Comparison of ENCODE assay signal across 8 cellular contexts in genomic region chr3:119498188-119498987, GRCh38. TPM values are rescaled to one million over a fixed set of nuclear protein-coding genes. Genes with fewer than 3 reads are reported as not detected.
DNase-seq lines count a peak whose midpoint lies in the region; ATAC-seq, FAIRE-seq and TF ChIP-seq lines count a peak whose summit lies in the region.

A gene with protein sequence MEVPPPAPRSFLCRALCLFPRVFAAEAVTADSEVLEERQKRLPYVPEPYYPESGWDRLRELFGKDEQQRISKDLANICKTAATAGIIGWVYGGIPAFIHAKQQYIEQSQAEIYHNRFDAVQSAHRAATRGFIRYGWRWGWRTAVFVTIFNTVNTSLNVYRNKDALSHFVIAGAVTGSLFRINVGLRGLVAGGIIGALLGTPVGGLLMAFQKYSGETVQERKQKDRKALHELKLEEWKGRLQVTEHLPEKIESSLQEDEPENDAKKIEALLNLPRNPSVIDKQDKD (plus strand): TSS chr3:119498547. CDS start chr3:119498734, 187 bp downstream.

- no peaks in the 10 kb centered on the region for H3K9me3 Mint-ChIP-seq in Calu3 (ENCODE audit: low read depth, unreplicated experiment)

- peak; percentile 97 for DNase-seq in Calu3
- peak; percentile 98 for DNase-seq in activated CD8-positive, alpha-beta memory T cell treated with anti-CD3 and anti-CD28 coated beads, Interleukin-2, amount 50 U/mL, for 4 hours
- peak; percentile 96 to 97 for DNase-seq in stimulated activated CD8-positive, alpha-beta memory T cell treated with anti-CD3 and anti-CD28 coated beads, Interleukin-15, amount 100 ng/mL, for 4 hours (ENCODE audit: low read depth in 2 of 2)

- peaks cover 22% of the 10 kb centered on the region for H3K36me3 ChIP-seq in HUES64 (ENCODE audit: insufficient read depth, low read length)
- peaks cover 11% of the 10 kb centered on the region; the same call in 1 of the 2 replicates for H3K36me3 ChIP-seq in OCI-LY1 (ENCODE audit: insufficient read depth, low read length)
- H3K36me3 ChIP-seq in mesodermal cell (ENCODE audit: control insufficient read depth, insufficient read depth, low read length), result peaks cover 15% of the 10 kb centered on the region

- peak; percentile 97 for ATAC-seq in GM21447 (IDR thresholded peaks at IDR 0.05; ENCODE audit: unreplicated experiment)

- peak within 1 kb of the TSS; percentile 97 for H3K4me2 ChIP-seq in OCI-LY1 (ENCODE audit: low read length)

- H3K27me3 ChIP-seq in HUES64 (ENCODE audit: insufficient read depth, low read length), result no peaks in the 10 kb centered on the region
- no peaks in the 10 kb centered on the region for H3K27me3 ChIP-seq in OCI-LY1 (ENCODE audit: insufficient read depth, low read length)

- H3K9me2 ChIP-seq in OCI-LY1 (ENCODE audit: low read depth, low read length), result no peaks in the 10 kb centered on the region

- H3K27ac ChIP-seq in HUES64 (ENCODE audit: low read depth, low read length), result peak within 1 kb of the TSS; percentile 95
- peak within 1 kb of the TSS; percentile 51 for H3K27ac ChIP-seq in OCI-LY1 (ENCODE audit: low read depth, low read length, poor library complexity, severe bottlenecking)
- peak within 1 kb of the TSS; percentile 94 for H3K27ac ChIP-seq in mesodermal cell (ENCODE audit: low read depth, low read length, severe bottlenecking)

- peak; percentile 88 for FAIRE-seq in endometrium (lab: Jason Lieb, UNC)

- TSS peak; percentile 63 for BruUV-seq in Calu3 (replicated peaks; lab: Mats Ljungman, UMichigan)

- peak within 1 kb of the TSS; percentile 92 for H3K4me3 Mint-ChIP-seq in Calu3 (ENCODE audit: low read depth, unreplicated experiment)

- no peaks in the 10 kb centered on the region for H3K27me3 Mint-ChIP-seq in Calu3 (ENCODE audit: unreplicated experiment)

- WGBS in HUES64, result under 1% methylated on average over 57 of the region's 57 CpGs
- WGBS in mesodermal cell (ENCODE audit: insufficient coverage in 2 of 2), 2 experiments, result 1% methylated on average over 46 to 55 of the region's 57 CpGs

- peaks cover 10% of the 10 kb centered on the region for H3K4me1 Mint-ChIP-seq in Calu3 (ENCODE audit: low read depth, unreplicated experiment)

- peaks cover 13% of the 10 kb centered on the region for H3K4me1 ChIP-seq in HUES64 (ENCODE audit: insufficient read depth, low read length)
- H3K4me1 ChIP-seq in OCI-LY1 (ENCODE audit: insufficient read depth, low read length, severe bottlenecking), result peaks cover 31% of the 10 kb centered on the region
- peaks cover 8% of the 10 kb centered on the region for H3K4me1 ChIP-seq in mesodermal cell (ENCODE audit: control insufficient read depth, insufficient read depth, low read length, poor library complexity, severe bottlenecking)

- intact Hi-C loops in Calu3 (cut with micrococcal nuclease; ENCODE audit: unreplicated experiment), result no loop called here

- no peaks in the 10 kb centered on the region for H3K9me3 ChIP-seq in HUES64 (ENCODE audit: insufficient read depth, low read depth, low read length)
- no peaks in the 10 kb centered on the region for H3K9me3 ChIP-seq in OCI-LY1 (ENCODE audit: low read length)
- H3K9me3 ChIP-seq in mesodermal cell (ENCODE audit: control insufficient read depth, low read length), result no peaks in the 10 kb centered on the region

- no peak for TF ChIP-seq CTCF in Calu3 (IDR thresholded peaks at IDR 0.05; ENCODE audit: unreplicated experiment)
- no peak for TF ChIP-seq CTCF in OCI-LY1 (IDR thresholded peaks at IDR 0.05; ENCODE audit: low read length)

- peaks cover 23% of the 10 kb centered on the region for H3K79me2 ChIP-seq in OCI-LY1 (ENCODE audit: insufficient read depth, low read length)

- CTCF ChIA-PET in Calu3 (lab: Charles Lee), result interaction anchor here (0.5 to 1.4 kb wide), 9 partner anchors 13 to 224 kb away, joined by 3 to 6 read pairs (median 3); partner anchors contain the start of gene TMEM39A

- no peaks in the 10 kb centered on the region for H3F3A ChIP-seq in OCI-LY1 (ENCODE audit: insufficient read depth, low read length)

- no peaks in the 10 kb centered on the region for H4K20me1 ChIP-seq in OCI-LY1 (ENCODE audit: insufficient read depth, low read length)

- no peak within 1 kb of the TSS for H2AFZ ChIP-seq in OCI-LY1 (ENCODE audit: low read length)

- peak within 1 kb of the TSS; percentile 86 for H3K27ac Mint-ChIP-seq in Calu3 (ENCODE audit: unreplicated experiment)

- peaks cover 24% of the 10 kb centered on the region for H3K36me3 Mint-ChIP-seq in Calu3 (ENCODE audit: insufficient read depth, unreplicated experiment)

- H3K9ac ChIP-seq in HUES64 (ENCODE audit: low read depth, low read length), result peak within 1 kb of the TSS; percentile 94
- H3K9ac ChIP-seq in OCI-LY1 (ENCODE audit: low read length), result peak within 1 kb of the TSS; percentile 93

- H3K4me3 ChIP-seq in HUES64 (ENCODE audit: low read length) (peak within 1 kb of the TSS; percentile 96), OCI-LY1 (ENCODE audit: low read depth, low read length, poor library complexity, severe bottlenecking) (peak within 1 kb of the TSS; percentile 82), mesodermal cell (ENCODE audit: extremely low read depth, insufficient read depth, low read length, poor library complexity, severe bottlenecking) (peak within 1 kb of the TSS; percentile 72)

RNA-seq across cellular contexts. Expression of the gene that starts here (rescaled TPM):
- total RNA-seq in Calu3 (2022), result 82.1 and 84.1 TPM in 2 replicates
- polyA plus RNA-seq in HUES64 (2013, experiment 1 of 2), result 99.2 TPM
- polyA plus RNA-seq in HUES64 (2013, experiment 2 of 2), result 98.8 TPM
- polyA plus RNA-seq in mesodermal cell (2013, experiment 1 of 2), result 135 TPM
- polyA plus RNA-seq in mesodermal cell (2013, experiment 2 of 2), result 122 TPM

Comparison
In these comparisons a context has a peak if more than half of its experiments do, and no peak if none do; other contexts are left out.
1. Peak in every context shown above with its lines: DNase-seq, ATAC-seq, H3K4me3 ChIP-seq and H3K27ac ChIP-seq.